Comparison of ENCODE assay signal across 34 cellular contexts in the genomic region with DNA sequence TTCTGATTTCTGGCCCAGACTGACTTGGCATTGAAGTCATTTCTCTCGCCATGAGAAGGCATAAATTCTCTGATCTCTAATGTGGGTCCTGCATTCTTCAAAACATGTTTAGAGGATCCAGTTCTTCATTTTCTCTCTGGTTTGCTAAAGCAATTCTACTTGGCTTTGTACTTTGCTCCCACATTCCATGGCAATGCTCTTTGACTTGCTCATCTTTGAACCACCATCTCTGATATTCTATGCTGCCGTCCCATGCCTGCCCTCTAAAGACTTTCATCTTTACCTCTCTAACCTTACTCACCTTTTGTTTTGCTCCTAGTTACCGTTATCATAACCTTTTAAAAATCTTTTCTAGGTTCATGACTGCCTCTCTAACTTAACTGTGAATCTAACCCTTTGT.
"Had no signal": no experiment of that assay in that cellular context is flagged by ENCODE, and none has a peak within 500 bp of the region (broad histone marks: within the 10 kb centered on the region; RNA-seq: fewer than 3 reads in every experiment).

No MANE protein-coding gene starts in this region.

- H3K27ac ChIP-seq: adrenal gland, ascending aorta, body of pancreas, brain microvascular endothelial cell, breast epithelium, cardiac muscle cell had no signal

- ATAC-seq: activated naive CD4-positive, alpha-beta T cell treated with anti-CD3 and anti-CD28 coated beads, Interleukin-2, amount 50 U/mL, for 72 hours; activated naive CD8-positive, alpha-beta T cell treated with anti-CD3 and anti-CD28 coated beads, Interleukin-2, amount 50 U/mL, for 24 hours; activated T-cell treated with anti-CD3 and anti-CD28 coated beads, Interleukin-2, amount 50 U/mL, for 4 hours; activated T-cell treated with anti-CD3 and anti-CD28 coated beads, Interleukin-2, amount 50 U/mL, for 72 hours; activated T-helper 17 cell treated with anti-CD3 and anti-CD28 coated beads, Interleukin-2, amount 50 U/mL, for 72 hours; body of pancreas had no signal

- H3K27me3 ChIP-seq: adrenal gland, ascending aorta, body of pancreas, brain microvascular endothelial cell, breast epithelium, cardiac muscle cell had no signal

- H3K9me3 ChIP-seq: adrenal gland, body of pancreas had no signal

- H3K36me3 ChIP-seq: adrenal gland, ascending aorta, brain microvascular endothelial cell, breast epithelium, cardiac muscle cell had no signal

- H3K4me1 ChIP-seq: adrenal gland, ascending aorta, body of pancreas, breast epithelium had no signal

- DNase-seq: activated effector memory CD4-positive, alpha-beta T cell treated with anti-CD3 and anti-CD28 coated beads, Interleukin-2, amount 50 U/mL, for 16 hours; activated effector memory CD4-positive, alpha-beta T cell treated with Interleukin-2 at 50 U/mL for 16 hours; activated gamma-delta T cell; activated gamma-delta T cell treated with Interleukin-2 at 50 U/mL for 16 hours; activated naive CD4-positive, alpha-beta T cell; activated naive CD4-positive, alpha-beta T cell treated with anti-CD3 and anti-CD28 coated beads for 36 hours; activated naive CD4-positive, alpha-beta T cell treated with anti-CD3 and anti-CD28 coated beads, Interleukin-2, amount 10 ng/mL, durations not matched to agents 7 days and 5 days; activated naive CD4-positive, alpha-beta T cell treated with anti-CD3 and anti-CD28 coated beads, Interleukin-2, amount 50 U/mL, for 16 hours; activated naive CD4-positive, alpha-beta T cell treated with Interleukin-2 at 50 U/mL for 16 hours; activated naive CD8-positive, alpha-beta T cell treated with anti-CD3 and anti-CD28 coated beads for 36 hours; activated naive CD8-positive, alpha-beta T cell treated with anti-CD3 and anti-CD28 coated beads, Interleukin-2, amount 10 ng/mL, durations not matched to agents 7 days and 5 days; activated naive CD8-positive, alpha-beta T cell treated with anti-CD3 and anti-CD28 coated beads, Interleukin-2, amount 50 U/mL, for 24 hours; activated T-cell treated with anti-CD3 and anti-CD28 coated beads, Interleukin-2, amount 50 U/mL, for 1 hour; activated T-cell treated with anti-CD3 and anti-CD28 coated beads, Interleukin-2, amount 50 U/mL, for 24 hours; activated T-cell treated with anti-CD3 and anti-CD28 coated beads, Interleukin-2, amount 50 U/mL, for 4 hours; activated T-cell treated with anti-CD3 and anti-CD28 coated beads, Interleukin-2, amount 50 U/mL, for 48 hours; activated T-cell treated with anti-CD3 and anti-CD28 coated beads, Interleukin-2, amount 50 U/mL, for 72 hours; adrenal gland; amniotic stem cell; amygdala; anterior cingulate cortex; aorta; body of pancreas; brain microvascular endothelial cell; caudate nucleus; central memory CD4-positive, alpha-beta T cell; cerebellar nuclear complex had no signal

- H3K4me3 ChIP-seq: adrenal gland, ascending aorta, body of pancreas, breast epithelium, cardiac muscle cell had no signal

- FAIRE-seq: astrocyte, bronchial epithelial cell had no signal
